ENCODE assay signal across 7 cellular contexts in the genomic region with DNA sequence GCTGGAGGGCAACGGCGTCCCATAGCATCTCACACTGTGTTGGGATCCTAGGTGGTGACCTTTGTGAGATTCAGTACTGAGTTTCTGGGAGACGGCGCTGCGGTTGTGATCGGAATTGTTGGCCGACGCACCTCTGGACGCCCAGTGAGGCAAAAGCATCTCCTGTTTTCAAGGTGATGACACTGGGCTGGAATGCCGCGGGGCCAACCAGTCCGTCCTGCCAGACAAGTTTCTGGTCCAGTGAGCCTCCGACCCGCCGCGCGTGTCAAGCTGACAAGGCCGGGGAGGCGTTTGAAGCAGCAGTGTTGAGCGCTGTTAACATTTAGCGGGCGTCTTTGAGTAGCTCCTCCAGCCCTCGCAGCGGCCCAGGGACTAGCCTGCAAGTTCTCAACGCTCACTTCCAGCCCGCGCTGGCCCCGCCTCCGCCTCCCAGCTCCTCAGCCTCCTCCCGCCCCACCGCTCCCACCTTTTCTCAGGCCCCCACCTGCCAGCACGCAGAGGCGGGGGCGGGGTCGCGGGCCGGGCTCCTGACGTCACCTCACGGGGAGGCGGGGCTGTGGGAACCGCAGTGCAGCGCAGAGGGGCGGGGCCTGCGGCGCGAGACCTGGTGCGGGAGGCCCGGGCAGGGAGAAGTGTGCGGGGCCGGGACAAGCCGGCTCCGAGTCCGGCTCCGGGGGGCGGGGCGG.
DNase-seq lines count a peak whose midpoint lies in the region; ATAC-seq lines count a peak whose summit lies in the region.

No MANE protein-coding gene starts in this region.

- peak; percentile 83 for DNase-seq in NCI-H2227 (lab: John Stamatoyannopoulos, UW; ENCODE audit: unreplicated experiment)
- peak; percentile 85 for DNase-seq in activated CD4-positive, alpha-beta T cell treated with anti-CD3 and anti-CD28 coated beads for 1 hour
- DNase-seq in cerebellar nuclear complex (lab: John Stamatoyannopoulos, UW): peak; percentile 75 to 94
- peak; percentile 91 for DNase-seq in kidney glomerular epithelial cell (lab: John Stamatoyannopoulos, UW)
- peak; percentile 90 for DNase-seq in stimulated activated CD4-positive, alpha-beta T cell treated with anti-CD3 and anti-CD28 coated beads, Interleukin-15, amount 100 ng/mL, for 24 hours

- ATAC-seq in GM18861 (IDR thresholded peaks at IDR 0.05; ENCODE audit: unreplicated experiment) (peak; percentile 60), HG03097 (IDR thresholded peaks at IDR 0.05; ENCODE audit: low FRiP score, unreplicated experiment) (peak; percentile 55)

Comparison
In these comparisons a context has a peak if more than half of its experiments do, and no peak if none do; other contexts are left out.
1. Peak in every context shown above with its lines: DNase-seq and ATAC-seq.